In genomic region chr6:46764280-46764679, GRCh38 we compare ENCODE assay signal across 15 cellular contexts. TPM values are rescaled to one million over a fixed set of nuclear protein-coding genes. Genes with fewer than 3 reads are reported as not detected.
"Had no signal": no experiment of that assay in that cellular context is flagged by ENCODE, and none has a peak within 500 bp of the region (broad histone marks: within the 10 kb centered on the region; RNA-seq: fewer than 3 reads in every experiment).

No MANE protein-coding gene starts in this region.

RNA-seq across cellular contexts. Expression of gene ANKRD66, which starts 17.5 kb away (rescaled TPM):
- total RNA-seq: activated B cell treated with CpG ODN at 0.5 μM for 24 hours; activated CD4-positive, alpha-beta memory T cell treated with anti-CD3 and anti-CD28 coated beads for 36 hours; activated CD4-positive, alpha-beta memory T cell treated with anti-CD3 and anti-CD28 coated beads, Interleukin-2, amount 10 ng/mL, durations not matched to agents 7 days and 5 days; activated CD4-positive, alpha-beta T cell treated with anti-CD3 and anti-CD28 coated beads for 36 hours; activated CD4-positive, alpha-beta T cell treated with anti-CD3 and anti-CD28 coated beads, Interleukin-2, amount 10 ng/mL, durations not matched to agents 24 days and 14 days; activated CD4-positive, alpha-beta T cell treated with anti-CD3 and anti-CD28 coated beads, Interleukin-2, amount 10 ng/mL, durations not matched to agents 7 days and 5 days; activated CD8-positive, alpha-beta memory T cell treated with anti-CD3 and anti-CD28 coated beads for 36 hours; activated CD8-positive, alpha-beta memory T cell treated with anti-CD3 and anti-CD28 coated beads, Interleukin-2, amount 10 ng/mL, durations not matched to agents 7 days and 5 days; activated CD8-positive, alpha-beta T cell treated with anti-CD3 and anti-CD28 coated beads for 36 hours; activated CD8-positive, alpha-beta T cell treated with anti-CD3 and anti-CD28 coated beads, Interleukin-2, amount 10 ng/mL, durations not matched to agents 7 days and 5 days; T-cell; T-helper 1 cell treated with Interleukin-12 subunit alpha and Interleukin-12 subunit beta and Interleukin-4 antibody, amounts not matched to agents 30 ng/mL and 1 ng/mL, for 36 hours; T-helper 17 cell; T-helper 2 cell treated with Interferon-gamma antibody and Interleukin-4, amounts not matched to agents 100 ng/mL and 5 ng/mL, for 36 hours; WTC11 had no signal

RNA-seq across cellular contexts. Expression of gene MEP1A, which starts 28.9 kb away (rescaled TPM):
- total RNA-seq: activated B cell treated with CpG ODN at 0.5 μM for 24 hours; activated CD4-positive, alpha-beta memory T cell treated with anti-CD3 and anti-CD28 coated beads for 36 hours; activated CD4-positive, alpha-beta memory T cell treated with anti-CD3 and anti-CD28 coated beads, Interleukin-2, amount 10 ng/mL, durations not matched to agents 7 days and 5 days; activated CD4-positive, alpha-beta T cell treated with anti-CD3 and anti-CD28 coated beads for 36 hours; activated CD4-positive, alpha-beta T cell treated with anti-CD3 and anti-CD28 coated beads, Interleukin-2, amount 10 ng/mL, durations not matched to agents 24 days and 14 days; activated CD4-positive, alpha-beta T cell treated with anti-CD3 and anti-CD28 coated beads, Interleukin-2, amount 10 ng/mL, durations not matched to agents 7 days and 5 days; activated CD8-positive, alpha-beta memory T cell treated with anti-CD3 and anti-CD28 coated beads for 36 hours; activated CD8-positive, alpha-beta memory T cell treated with anti-CD3 and anti-CD28 coated beads, Interleukin-2, amount 10 ng/mL, durations not matched to agents 7 days and 5 days; activated CD8-positive, alpha-beta T cell treated with anti-CD3 and anti-CD28 coated beads for 36 hours; activated CD8-positive, alpha-beta T cell treated with anti-CD3 and anti-CD28 coated beads, Interleukin-2, amount 10 ng/mL, durations not matched to agents 7 days and 5 days; T-cell; T-helper 1 cell treated with Interleukin-12 subunit alpha and Interleukin-12 subunit beta and Interleukin-4 antibody, amounts not matched to agents 30 ng/mL and 1 ng/mL, for 36 hours; T-helper 17 cell; T-helper 2 cell treated with Interferon-gamma antibody and Interleukin-4, amounts not matched to agents 100 ng/mL and 5 ng/mL, for 36 hours had no signal

RNA-seq across cellular contexts. Expression of gene PLA2G7, which starts 29.1 kb away (rescaled TPM):
- total RNA-seq: activated CD4-positive, alpha-beta memory T cell treated with anti-CD3 and anti-CD28 coated beads for 36 hours; activated CD4-positive, alpha-beta memory T cell treated with anti-CD3 and anti-CD28 coated beads, Interleukin-2, amount 10 ng/mL, durations not matched to agents 7 days and 5 days; activated CD4-positive, alpha-beta T cell treated with anti-CD3 and anti-CD28 coated beads for 36 hours; activated CD4-positive, alpha-beta T cell treated with anti-CD3 and anti-CD28 coated beads, Interleukin-2, amount 10 ng/mL, durations not matched to agents 24 days and 14 days; activated CD4-positive, alpha-beta T cell treated with anti-CD3 and anti-CD28 coated beads, Interleukin-2, amount 10 ng/mL, durations not matched to agents 7 days and 5 days; activated CD8-positive, alpha-beta memory T cell treated with anti-CD3 and anti-CD28 coated beads for 36 hours; activated CD8-positive, alpha-beta memory T cell treated with anti-CD3 and anti-CD28 coated beads, Interleukin-2, amount 10 ng/mL, durations not matched to agents 7 days and 5 days; activated CD8-positive, alpha-beta T cell treated with anti-CD3 and anti-CD28 coated beads for 36 hours; activated CD8-positive, alpha-beta T cell treated with anti-CD3 and anti-CD28 coated beads, Interleukin-2, amount 10 ng/mL, durations not matched to agents 7 days and 5 days; T-helper 1 cell treated with Interleukin-12 subunit alpha and Interleukin-12 subunit beta and Interleukin-4 antibody, amounts not matched to agents 30 ng/mL and 1 ng/mL, for 36 hours; T-helper 2 cell treated with Interferon-gamma antibody and Interleukin-4, amounts not matched to agents 100 ng/mL and 5 ng/mL, for 36 hours had no signal
